7 cellular contexts compared by ENCODE assay signal in genomic region chr3:100210777-100211145, GRCh38. TPM values are rescaled to one million over a fixed set of nuclear protein-coding genes. Genes with fewer than 3 reads are reported as not detected.
DNase-seq lines count a peak whose midpoint lies in the region; TF ChIP-seq lines count a peak whose summit lies in the region.

No MANE protein-coding gene starts in this region.

- H3K36me3 ChIP-seq in GM23248 (ENCODE audit: low read depth) (no peaks in the 10 kb centered on the region), parathyroid adenoma (ENCODE audit: control insufficient read depth, insufficient read depth, low read length) (no peaks in the 10 kb centered on the region)

- TF ChIP-seq CTCF in fibroblast of mammary gland (conservative IDR thresholded peaks at IDR 0.05; ENCODE audit: control insufficient read depth, insufficient read depth, low read depth, low read length) = no peak
- TF ChIP-seq CTCF in parathyroid adenoma (IDR thresholded peaks at IDR 0.05) = no peak

- H3K4me3 ChIP-seq in GM23248 (no peak overlapping the region), fibroblast of mammary gland (ENCODE audit: control insufficient read depth, low read depth, low read length) (no peak overlapping the region), parathyroid adenoma (ENCODE audit: low read depth, low read length) (no peak overlapping the region)

- H4K20me1 ChIP-seq in GM23248 (ENCODE audit: insufficient read depth) = no peaks in the 10 kb centered on the region

- H3K27me3 ChIP-seq in GM23248 (replicated peaks; ENCODE audit: insufficient read depth) (no peaks in the 10 kb centered on the region), parathyroid adenoma (ENCODE audit: control insufficient read depth, insufficient read depth, low read length) (no peaks in the 10 kb centered on the region)

- in situ Hi-C loops in GM23248 (cut with MboI) = no loop called here

- WGBS in GM23248 (ENCODE audit: low coverage in 1 of 2, low lambda C conversion rate in 2 of 2, missing lambda C conversion rate in 2 of 2), 2 experiments = 5 to 7% methylated on average over 3 of the region's 3 CpGs

- peak overlapping the region; percentile 72 for H3K4me2 ChIP-seq in GM23248 (ENCODE audit: unreplicated experiment)
- H3K4me2 ChIP-seq in parathyroid adenoma (ENCODE audit: low read length) = no peak overlapping the region

- DNase-seq in GM23248 (peak; percentile 89), NCI-H69 (lab: John Stamatoyannopoulos, UW) (peak; percentile 84), fibroblast of mammary gland (ENCODE audit: low read depth) (peak; percentile 85), NCI-H524 (lab: John Stamatoyannopoulos, UW) (no peak), middle frontal gyrus (ENCODE audit: extremely low spot score, low spot score) (no peak)
- DNase-seq in stimulated activated CD4-positive, alpha-beta T cell treated with anti-CD3 and anti-CD28 coated beads, Interleukin-4, amount 100 ng/mL, for 4 hours = no peak

- H3K27ac ChIP-seq in GM23248 (peak overlapping the region; percentile 39), parathyroid adenoma (peak overlapping the region; percentile 58)

- H3K9ac ChIP-seq in GM23248 = peak overlapping the region; percentile 61
- no peak overlapping the region for H3K9ac ChIP-seq in parathyroid adenoma

- H3K4me1 ChIP-seq in GM23248 (ENCODE audit: insufficient read depth) (peaks cover 17% of the 10 kb centered on the region), parathyroid adenoma (no peaks in the 10 kb centered on the region)

- no peaks in the 10 kb centered on the region for H3F3A ChIP-seq in GM23248 (ENCODE audit: insufficient read depth)

- H3K9me3 ChIP-seq in GM23248 (ENCODE audit: low read depth) (no peaks in the 10 kb centered on the region), parathyroid adenoma (ENCODE audit: control insufficient read depth, low read length) (no peaks in the 10 kb centered on the region)

- H3K9me2 ChIP-seq in GM23248 (ENCODE audit: insufficient read depth) = no peaks in the 10 kb centered on the region

- H2AFZ ChIP-seq in GM23248 (peak overlapping the region; percentile 59), parathyroid adenoma (peak overlapping the region; percentile 55)

- H3K79me2 ChIP-seq in GM23248 (ENCODE audit: insufficient read depth) (no peaks in the 10 kb centered on the region), parathyroid adenoma (no peaks in the 10 kb centered on the region)

RNA-seq across cellular contexts. Expression of gene TBC1D23, which starts 50.0 kb away (rescaled TPM):
- 82.5 and 103 TPM in 2 replicates for total RNA-seq in GM23248 (2014; rRNA removed; shearing (Covaris generic))
- polyA plus RNA-seq in GM23248 (2016; fragmentation: Nextera tagmentation; extraction: Ambion mirVana) = 53.0 and 54.1 TPM in 2 replicates

Comparison
In these comparisons a context has a peak if more than half of its experiments do, and no peak if none do; other contexts are left out.
1. DNase-seq: peak in GM23248 (single experiment), NCI-H69 (single experiment) and fibroblast of mammary gland (single experiment); none in NCI-H524 (0 of 2), middle frontal gyrus (single experiment) and stimulated activated CD4-positive, alpha-beta T cell treated with anti-CD3 and anti-CD28 coated beads, Interleukin-4, amount 100 ng/mL, for 4 hours (0 of 2).